9 cellular contexts compared by ENCODE assay signal in genomic region chr22:33922268-33922667, GRCh38. TPM values are rescaled to one million over a fixed set of nuclear protein-coding genes. Genes with fewer than 3 reads are reported as not detected.
DNase-seq lines count a peak whose midpoint lies in the region; ATAC-seq and TF ChIP-seq lines count a peak whose summit lies in the region.
"Had no signal": no experiment of that assay in that cellular context is flagged by ENCODE, and none has a peak within 500 bp of the region (broad histone marks: within the 10 kb centered on the region; RNA-seq: fewer than 3 reads in every experiment).

No MANE protein-coding gene starts in this region.

- POLR2A ChIA-PET in HEK293T (lab: Yijun Ruan, JAX): interaction anchor here (1.1 to 1.5 kb wide), 4 partner anchors 12 to 188 kb away, joined by 3 to 4 read pairs (median 4); no protein-coding TSS in a partner anchor

- H3K27me3 ChIP-seq in hepatocyte: peaks cover 3% of the 10 kb centered on the region
- H3K27me3 ChIP-seq: foreskin keratinocyte had no signal

- no peaks in the 10 kb centered on the region for H3K9me3 ChIP-seq in hepatocyte (ENCODE audit: low read depth)

- H3K4me2 ChIP-seq in hepatocyte: peak overlapping the region; percentile 98

- H3K9me2 ChIP-seq in hepatocyte (replicated peaks; ENCODE audit: insufficient read depth): no peaks in the 10 kb centered on the region

- H3K4me1 ChIP-seq in hepatocyte (ENCODE audit: insufficient read depth): peaks cover 6% of the 10 kb centered on the region
- H3K4me1 ChIP-seq: foreskin keratinocyte had no signal

- WGBS in hepatocyte (ENCODE audit: low lambda C conversion rate, missing lambda C conversion rate): under 1% methylated on average over 27 of the region's 28 CpGs

- no peak for ATAC-seq in GM18505 (IDR thresholded peaks at IDR 0.05; ENCODE audit: unreplicated experiment)
- no peak for ATAC-seq in GM21381 (IDR thresholded peaks at IDR 0.05; ENCODE audit: unreplicated experiment)

- DNase-seq in AG08396 (ENCODE audit: low spot score) (peak; percentile 44), HEK293T (ENCODE audit: extremely low spot score) (peak; percentile 33), hepatocyte (ENCODE audit: low spot score) (peak; percentile 70), retina (peak; percentile 83), NCI-H1436 treated with DMSO at 0.1 percent for 48 hours (lab: John Stamatoyannopoulos, UW) (no peak)
- DNase-seq in activated naive CD4-positive, alpha-beta T cell treated with anti-CD3 and anti-CD28 coated beads, Interleukin-2, amount 50 U/mL, for 16 hours: peak; percentile 15

- H3K79me2 ChIP-seq in hepatocyte: peaks cover 26% of the 10 kb centered on the region

- TF ChIP-seq CTCF in hepatocyte (IDR thresholded peaks at IDR 0.05; ENCODE audit: poor library complexity): no peak

- H4K20me1 ChIP-seq in hepatocyte (ENCODE audit: insufficient read depth, poor library complexity, severe bottlenecking): peaks cover 22% of the 10 kb centered on the region

- peak overlapping the region; percentile 100 for H2AFZ ChIP-seq in hepatocyte

- no peak for TF ChIP-seq POLR2A in GM18505 (IDR thresholded peaks at IDR 0.05; ENCODE audit: borderline replicate concordance, extremely low read depth, insufficient read depth, insufficient read length)

- H3K4me3 ChIP-seq in hepatocyte: peak overlapping the region; percentile 97

- H3K27ac ChIP-seq in hepatocyte: peak overlapping the region; percentile 80
- H3K27ac ChIP-seq: foreskin keratinocyte had no signal

- CTCF ChIA-PET in HEK293T (lab: Yijun Ruan, JAX): interaction anchor here (0.6 to 1.9 kb wide), 4 partner anchors 184 to 621 kb away, joined by 3 to 8 read pairs (median 4); no protein-coding TSS in a partner anchor

- H3K36me3 ChIP-seq in hepatocyte (replicated peaks; ENCODE audit: insufficient read depth, low read depth): no peaks in the 10 kb centered on the region

TF ChIP-seq in HEK293T, 16 proteins besides CTCF, POLR2A, EP300 and RAD21:
- no peak for TF ChIP-seq TARDBP (IDR thresholded peaks at IDR 0.05)
- TF ChIP-seq PKNOX1 (IDR thresholded peaks at IDR 0.05): no peak
- TF ChIP-seq ARNT (IDR thresholded peaks at IDR 0.05): no peak
- TF ChIP-seq L3MBTL2 (conservative IDR thresholded peaks at IDR 0.05): no peak
- TF ChIP-seq ZNF384 (IDR thresholded peaks at IDR 0.05): no peak
- no peak for TF ChIP-seq ELF4 (IDR thresholded peaks at IDR 0.05)
- no peak for TF ChIP-seq NFRKB (IDR thresholded peaks at IDR 0.05)
- TF ChIP-seq FOXA1 (IDR thresholded peaks at IDR 0.05): no peak
- no peak for TF ChIP-seq CTBP1 (IDR thresholded peaks at IDR 0.05; ENCODE audit: borderline replicate concordance)
- TF ChIP-seq HDGF (IDR thresholded peaks at IDR 0.05; ENCODE audit: borderline replicate concordance): no peak
- no peak for TF ChIP-seq SUZ12 (IDR thresholded peaks at IDR 0.05)
- TF ChIP-seq LEF1 (IDR thresholded peaks at IDR 0.05; ENCODE audit: borderline replicate concordance): no peak

RNA-seq across cellular contexts. Expression of gene LARGE1, which starts 2.0 kb away (rescaled TPM):
- 23.6 and 28.6 TPM in 2 replicates for total RNA-seq in hepatocyte
- polyA plus RNA-seq in hepatocyte: 18.7 and 21.2 TPM in 2 replicates
